Comparison of ENCODE assay signal across 8 cellular contexts in genomic region chr11:5809122-5809519, GRCh38. TPM values are rescaled to one million over a fixed set of nuclear protein-coding genes. Genes with fewer than 3 reads are reported as not detected.
A peak's percentile ranks its signal among the peaks of the same experiment; 100 is the strongest.
DNase-seq lines count a peak whose midpoint lies in the region; ATAC-seq and TF ChIP-seq lines count a peak whose summit lies in the region.

No MANE protein-coding gene starts in this region.

- peak; percentile 37 for ATAC-seq in GM21576 (IDR thresholded peaks at IDR 0.05; ENCODE audit: unreplicated experiment)
- no peak for ATAC-seq in psoas muscle

- H3K9me3 ChIP-seq in psoas muscle: no peaks in the 10 kb centered on the region

- no peaks in the 10 kb centered on the region for H3K36me3 ChIP-seq in psoas muscle (ENCODE audit: insufficient read depth in 1 of 2, low read depth in 1 of 2)

- no peaks in the 10 kb centered on the region for H3K27me3 ChIP-seq in psoas muscle (ENCODE audit: insufficient read depth in 3 of 3, low read length in 2 of 3)

- TF ChIP-seq CTCF in CD14-positive monocyte (IDR thresholded peaks at IDR 0.05): no peak
- no peak for TF ChIP-seq CTCF in epithelial cell of esophagus (IDR thresholded peaks at IDR 0.05; ENCODE audit: insufficient read depth, low read depth, low read length, missing control alignments)
- TF ChIP-seq CTCF in psoas muscle (IDR thresholded peaks at IDR 0.05): no peak

- peak overlapping the region in 6 of 7 donors; percentile 30 to 88 (median 56) for H3K27ac Mint-ChIP-seq in CD14-positive monocyte

- 47 to 55% (median 51%) methylated on average over 5 of the region's 5 CpGs for WGBS in psoas muscle, 3 donors

- no peaks in the 10 kb centered on the region for H3K36me3 Mint-ChIP-seq in CD14-positive monocyte

- H3K9me3 Mint-ChIP-seq in CD14-positive monocyte: peaks cover 4 to 5% (median 4%) of the 10 kb centered on the region in 7 donors

- H3K4me3 ChIP-seq in epithelial cell of esophagus (ENCODE audit: low read length): peak overlapping the region; percentile 57
- peak overlapping the region; percentile 58 for H3K4me3 ChIP-seq in psoas muscle

- H3K4me1 ChIP-seq in psoas muscle: no peaks in the 10 kb centered on the region

- no peak overlapping the region for H3K27ac ChIP-seq in psoas muscle

- H3K4me3 Mint-ChIP-seq in CD14-positive monocyte: peak overlapping the region; percentile 97 to 98

- peaks cover 22% of the 10 kb centered on the region for H3K4me1 Mint-ChIP-seq in CD14-positive monocyte

- peaks cover 0 to 5% (median 2%) of the 10 kb centered on the region in 3 donors for H3K27me3 Mint-ChIP-seq in CD14-positive monocyte (ENCODE audit: low read depth in 3 of 3)

- intact Hi-C loops in CD14-positive monocyte (cut with micrococcal nuclease) (loop anchor here (5.0 to 10.0 kb wide), 3 partner anchors 204 to 684 kb away; no protein-coding TSS in a partner anchor), psoas muscle (cut with DNase I) (loop anchor here (2.0 to 10.0 kb wide), 5 partner anchors 212 to 687 kb away; partner anchors contain the start of gene TRIM6 (in 1 of the 2))

- DNase-seq in CD14-positive monocyte (ENCODE audit: low spot score): no peak
- peak; percentile 7 for DNase-seq in MV-4-11 (lab: John Stamatoyannopoulos, UW)
- no peak for DNase-seq in epithelial cell of esophagus (ENCODE audit: low read depth)
- DNase-seq in psoas muscle: no peak
- no peak for DNase-seq in hippocampal formation (lab: John Stamatoyannopoulos, UW)
- DNase-seq in NCI-H446 treated with DMSO at 0.1 percent for 48 hours (lab: John Stamatoyannopoulos, UW): no peak
- no peak for DNase-seq in AG20443 (ENCODE audit: low spot score)

RNA-seq across cellular contexts. Expression of gene OR52N2, which starts 0.4 kb away (rescaled TPM):
- not detected for polyA plus RNA-seq in CD14-positive monocyte
- not detected for total RNA-seq in psoas muscle
- polyA plus RNA-seq in psoas muscle: not detected

RNA-seq across cellular contexts. Expression of gene OR52N1, which starts 18.1 kb away (rescaled TPM):
- polyA plus RNA-seq in CD14-positive monocyte: not detected
- not detected for total RNA-seq in psoas muscle
- not detected for polyA plus RNA-seq in psoas muscle

RNA-seq across cellular contexts. Expression of gene OR52N5, which starts 26.0 kb away (rescaled TPM):
- polyA plus RNA-seq in CD14-positive monocyte (not detected), psoas muscle (not detected)
- total RNA-seq in psoas muscle: not detected

RNA-seq across cellular contexts. Expression of gene OR52E6, which starts 32.6 kb away (rescaled TPM):
- polyA plus RNA-seq in CD14-positive monocyte (not detected), psoas muscle (not detected)
- total RNA-seq in psoas muscle: not detected

RNA-seq across cellular contexts. Expression of gene OR52E8, which starts 48.4 kb away (rescaled TPM):
- not detected for polyA plus RNA-seq in CD14-positive monocyte
- not detected for total RNA-seq in psoas muscle
- not detected for polyA plus RNA-seq in psoas muscle
